ENCODE assay signal across 1 cellular context in genomic region chr4:7431696-7432530, GRCh38.
TF ChIP-seq lines count a peak whose summit lies in the region.

No MANE protein-coding gene starts in this region.

TF ChIP-seq in HepG2, 621 proteins besides CTCF, POLR2A, EP300 and RAD21:
- TF ChIP-seq SNAPC4 (CRISPR knock-in tag; IDR thresholded peaks at IDR 0.05): no peak
- no peak for TF ChIP-seq CSRNP1 (CRISPR knock-in tag; IDR thresholded peaks at IDR 0.05)
- TF ChIP-seq ZNF766 (CRISPR knock-in tag; IDR thresholded peaks at IDR 0.05; ENCODE audit: borderline replicate concordance): no peak
- TF ChIP-seq AGO2 (optimal IDR thresholded peaks at IDR 0.05; ENCODE audit: low read depth, low read length): no peak
- TF ChIP-seq JUN (CRISPR knock-in tag; IDR thresholded peaks at IDR 0.05): no peak
- TF ChIP-seq, protein P1, sequence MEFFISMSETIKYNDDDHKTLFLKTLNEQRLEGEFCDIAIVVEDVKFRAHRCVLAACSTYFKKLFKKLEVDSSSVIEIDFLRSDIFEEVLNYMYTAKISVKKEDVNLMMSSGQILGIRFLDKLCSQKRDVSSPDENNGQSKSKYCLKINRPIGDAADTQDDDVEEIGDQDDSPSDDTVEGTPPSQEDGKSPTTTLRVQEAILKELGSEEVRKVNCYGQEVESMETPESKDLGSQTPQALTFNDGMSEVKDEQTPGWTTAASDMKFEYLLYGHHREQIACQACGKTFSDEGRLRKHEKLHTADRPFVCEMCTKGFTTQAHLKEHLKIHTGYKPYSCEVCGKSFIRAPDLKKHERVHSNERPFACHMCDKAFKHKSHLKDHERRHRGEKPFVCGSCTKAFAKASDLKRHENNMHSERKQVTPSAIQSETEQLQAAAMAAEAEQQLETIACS (CRISPR knock-in tag; IDR thresholded peaks at IDR 0.05): no peak
- TF ChIP-seq ZSCAN5A (CRISPR knock-in tag; IDR thresholded peaks at IDR 0.05; ENCODE audit: borderline replicate concordance): no peak
